ENCODE assay signal across 10 cellular contexts in the genomic region with DNA sequence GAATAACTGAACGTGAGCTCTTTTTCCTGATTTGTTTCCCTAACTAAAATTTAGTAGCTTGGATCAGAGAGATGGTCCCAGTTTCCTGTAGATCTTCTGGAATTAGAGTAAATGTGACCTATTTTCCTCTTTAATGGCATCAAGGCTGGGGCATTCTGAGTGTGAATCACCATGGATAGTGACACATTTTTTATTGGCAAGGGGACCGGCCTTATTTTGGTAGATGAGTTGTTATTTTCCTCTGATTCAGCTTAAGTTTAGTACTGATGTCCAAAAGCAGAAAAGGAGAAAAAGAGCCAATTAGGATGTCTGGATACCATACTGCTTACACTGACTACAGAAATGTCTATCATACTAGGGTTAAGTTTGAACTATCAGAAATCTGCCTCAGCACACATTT.
"Had no signal": no experiment of that assay in that cellular context is flagged by ENCODE, and none has a peak within 500 bp of the region (broad histone marks: within the 10 kb centered on the region; RNA-seq: fewer than 3 reads in every experiment).

No MANE protein-coding gene starts in this region.

- H3K9me3 ChIP-seq: ascending aorta, ovary had no signal

- H3K27me3 Mint-ChIP-seq: activated naive CD8-positive, alpha-beta T cell treated with anti-CD3 and anti-CD28 coated beads for 36 hours; stimulated activated naive CD8-positive, alpha-beta T cell treated with anti-CD3 and anti-CD28 coated beads, Interleukin-15, Interleukin-2, amounts not matched to agents 100 ng/mL and 50 ng/mL, for 24 hours had no signal

- H3K27ac Mint-ChIP-seq: activated naive CD8-positive, alpha-beta T cell treated with anti-CD3 and anti-CD28 coated beads for 36 hours; stimulated activated naive CD8-positive, alpha-beta T cell treated with anti-CD3 and anti-CD28 coated beads, Interleukin-15, Interleukin-2, amounts not matched to agents 100 ng/mL and 50 ng/mL, for 24 hours had no signal

- H3K4me3 ChIP-seq: ascending aorta, cardiac muscle cell, hepatocyte, ovary had no signal

- H3K36me3 ChIP-seq: ovary had no signal

- ATAC-seq: activated CD4-positive, CD25-positive, alpha-beta regulatory T cell treated with anti-CD3 and anti-CD28 coated beads, Interleukin-2, amount 50 U/mL, for 24 hours had no signal

- H3K9me3 Mint-ChIP-seq: activated naive CD8-positive, alpha-beta T cell treated with anti-CD3 and anti-CD28 coated beads for 36 hours; stimulated activated naive CD8-positive, alpha-beta T cell treated with anti-CD3 and anti-CD28 coated beads, Interleukin-15, Interleukin-2, amounts not matched to agents 100 ng/mL and 50 ng/mL, for 24 hours had no signal

- H3K27ac ChIP-seq: cardiac muscle cell, hepatocyte, ovary had no signal

- H3K4me1 Mint-ChIP-seq: activated naive CD8-positive, alpha-beta T cell treated with anti-CD3 and anti-CD28 coated beads for 36 hours had no signal

- H3K4me3 Mint-ChIP-seq: activated naive CD8-positive, alpha-beta T cell treated with anti-CD3 and anti-CD28 coated beads for 36 hours; stimulated activated naive CD8-positive, alpha-beta T cell treated with anti-CD3 and anti-CD28 coated beads, Interleukin-15, Interleukin-2, amounts not matched to agents 100 ng/mL and 50 ng/mL, for 24 hours had no signal

- H3K27me3 ChIP-seq: ascending aorta, cardiac muscle cell, hepatocyte, ovary had no signal

- DNase-seq: activated effector memory CD4-positive, alpha-beta T cell treated with anti-CD3 and anti-CD28 coated beads, Interleukin-2, amount 50 U/mL, for 16 hours; activated naive CD8-positive, alpha-beta T cell treated with anti-CD3 and anti-CD28 coated beads for 36 hours; kidney; ovary; stimulated activated CD4-positive, alpha-beta T cell treated with anti-CD3 and anti-CD28 coated beads, Interleukin-4, amount 100 ng/mL, for 24 hours had no signal
